In genomic region chr12:45730842-45731336, GRCh38 we compare ENCODE assay signal across 8 cellular contexts. TPM values are rescaled to one million over a fixed set of nuclear protein-coding genes. Genes with fewer than 3 reads are reported as not detected.
DNase-seq lines count a peak whose midpoint lies in the region; ATAC-seq, FAIRE-seq and TF ChIP-seq lines count a peak whose summit lies in the region.

No MANE protein-coding gene starts in this region.

- intact Hi-C loops in CD14-positive monocyte (cut with micrococcal nuclease) (loop anchor here in 1 of 2 donors (10.0 kb wide), 1 partner anchor 644 kb away; the partner anchor contains the start of gene SLC38A2), endothelial cell of umbilical vein (cut with micrococcal nuclease) (no loop called here)

- POLR2A ChIA-PET in endothelial cell of umbilical vein (lab: Charles Lee): no interaction called here

- H3K27ac Mint-ChIP-seq in CD14-positive monocyte: peak overlapping the region; percentile 79 to 98 (median 90)
- H3K27ac Mint-ChIP-seq in nephron progenitor cell: peak overlapping the region; percentile 97

- CTCF ChIA-PET in endothelial cell of umbilical vein (lab: Charles Lee): interaction anchor here (1.4 to 11.2 kb wide), 2 partner anchors 15 to 183 kb away, joined by 4 to 337 read pairs; no protein-coding TSS in a partner anchor

- H3K36me3 Mint-ChIP-seq in CD14-positive monocyte: peaks cover 11 to 14% of the 10 kb centered on the region in 2 donors
- H3K36me3 Mint-ChIP-seq in nephron progenitor cell (ENCODE audit: low read depth): peaks cover 39% of the 10 kb centered on the region

- TF ChIP-seq POLR2A in endothelial cell of umbilical vein (IDR thresholded peaks at IDR 0.05; ENCODE audit: low read depth, low read length): no peak

- peak overlapping the region; percentile 98 for H3K4me2 ChIP-seq in endothelial cell of umbilical vein (ENCODE audit: insufficient read depth, low read length)

- H3K4me3 ChIP-seq in endothelial cell of umbilical vein (replicated peaks in 1 of 3; ENCODE audit: insufficient read depth in 1 of 3, low read depth in 1 of 3, low read length in 3 of 3): peak overlapping the region; percentile 71 to 92 (median 82)

- TF ChIP-seq CTCF in CD14-positive monocyte (IDR thresholded peaks at IDR 0.05) (no peak), endothelial cell of umbilical vein (IDR thresholded peaks at IDR 0.05; ENCODE audit: extremely low read depth in 1 of 2, insufficient read depth in 1 of 2, low read depth in 1 of 2, low read length in 2 of 2) (no peak), nephron progenitor cell (IDR thresholded peaks at IDR 0.05) (no peak)

- TSS peak; percentile 26 for BruUV-seq in endothelial cell of umbilical vein (replicated peaks; lab: Mats Ljungman, UMichigan)

- DNase-seq in CD14-positive monocyte (ENCODE audit: low spot score) (no peak), HS-27A (ENCODE audit: low read depth) (peak; percentile 22), T-helper 2 cell (peak in 3 of 5 experiments; percentile 16 to 64 (median 26)), endothelial cell of umbilical vein (ENCODE audit: low read depth, low spot score) (peak; percentile 75), nephron progenitor cell (no peak), DMS153 treated with DMSO at 0.1 percent for 48 hours (lab: John Stamatoyannopoulos, UW; ENCODE audit: unreplicated experiment) (no peak), Ammon's horn (ENCODE audit: low spot score) (no peak)

- no peaks in the 10 kb centered on the region for H3K27me3 Mint-ChIP-seq in CD14-positive monocyte (ENCODE audit: low read depth in 3 of 3)
- H3K27me3 Mint-ChIP-seq in nephron progenitor cell (ENCODE audit: low read depth, poor library complexity): no peaks in the 10 kb centered on the region

- H3K36me3 ChIP-seq in endothelial cell of umbilical vein (ENCODE audit: control insufficient read depth in 2 of 2, extremely low read depth in 1 of 2, insufficient read depth in 2 of 2, low read length in 2 of 2): no peaks in the 10 kb centered on the region

- peaks cover 25% of the 10 kb centered on the region for H3K4me1 ChIP-seq in endothelial cell of umbilical vein (ENCODE audit: control insufficient read depth, extremely low read depth, insufficient read depth, low read length)

- H2AFZ ChIP-seq in endothelial cell of umbilical vein (ENCODE audit: low read depth, low read length): peak overlapping the region; percentile 11

- no peaks in the 10 kb centered on the region for H3K9me3 ChIP-seq in endothelial cell of umbilical vein (replicated peaks; ENCODE audit: control insufficient read depth, insufficient read depth, low read length)

- dilution Hi-C loops in endothelial cell of umbilical vein (cut with MboI; ENCODE audit: extremely low pct_ligation_motif_present, low sequenced_read_pairs): no loop called here

- H3K79me2 ChIP-seq in endothelial cell of umbilical vein (ENCODE audit: control insufficient read depth, insufficient read depth, low read length): peaks cover 61% of the 10 kb centered on the region

- H3K27ac ChIP-seq in endothelial cell of umbilical vein (ENCODE audit: insufficient read depth, low read depth, low read length): peak overlapping the region; percentile 89

- H3K27me3 ChIP-seq in endothelial cell of umbilical vein (ENCODE audit: control insufficient read depth in 2 of 2, insufficient read depth in 2 of 2, low read length in 2 of 2): no peaks in the 10 kb centered on the region

- peaks cover 0 to 5% (median 0%) of the 10 kb centered on the region in 7 donors for H3K9me3 Mint-ChIP-seq in CD14-positive monocyte
- H3K9me3 Mint-ChIP-seq in nephron progenitor cell: peaks cover 16% of the 10 kb centered on the region

- no peaks in the 10 kb centered on the region for H3K9me1 ChIP-seq in endothelial cell of umbilical vein (replicated peaks; ENCODE audit: control insufficient read depth, extremely low read depth, insufficient read depth, low read length)

- peak overlapping the region; percentile 96 for H3K9ac ChIP-seq in endothelial cell of umbilical vein (replicated peaks; ENCODE audit: extremely low read depth, insufficient read depth, low read length)

- FAIRE-seq in endothelial cell of umbilical vein (lab: Jason Lieb, UNC): no peak

- H3K4me3 Mint-ChIP-seq in CD14-positive monocyte (peak overlapping the region; percentile 86 to 92), nephron progenitor cell (peak overlapping the region; percentile 95)

- no peaks in the 10 kb centered on the region for H4K20me1 ChIP-seq in endothelial cell of umbilical vein (replicated peaks; ENCODE audit: control insufficient read depth, extremely low read depth, insufficient read depth, low read length)

- peaks cover 29% of the 10 kb centered on the region for H3K4me1 Mint-ChIP-seq in CD14-positive monocyte
- H3K4me1 Mint-ChIP-seq in nephron progenitor cell: peaks cover 30% of the 10 kb centered on the region

- no peak for ATAC-seq in HG02884 (IDR thresholded peaks at IDR 0.05; ENCODE audit: unreplicated experiment)

TF ChIP-seq in endothelial cell of umbilical vein, 7 proteins besides CTCF, POLR2A, EP300 and RAD21:
- TF ChIP-seq JUN (IDR thresholded peaks at IDR 0.05; ENCODE audit: borderline replicate concordance, insufficient read depth, insufficient read length, low read depth) (no peak), FOS (IDR thresholded peaks at IDR 0.05; ENCODE audit: borderline replicate concordance, insufficient read depth, low read length) (no peak), GATA2 (IDR thresholded peaks at IDR 0.05; ENCODE audit: insufficient read depth, insufficient read length, low read depth, low read length) (no peak), MYC (IDR thresholded peaks at IDR 0.05; ENCODE audit: low read depth, low read length) (no peak), POLR2AphosphoS5 (IDR thresholded peaks at IDR 0.05; ENCODE audit: insufficient read depth, low read depth, low read length) (no peak), MAX (IDR thresholded peaks at IDR 0.05; ENCODE audit: insufficient read depth, insufficient read length) (no peak), EZH2 (IDR thresholded peaks at IDR 0.05; ENCODE audit: borderline replicate concordance, low read depth, low read length, severe bottlenecking) (no peak)

RNA-seq across cellular contexts. Expression of gene ARID2, which starts 1.4 kb away (rescaled TPM):
- polyA plus RNA-seq in CD14-positive monocyte (1 to 10 TPM; 3.0 to 4.7 TPM), endothelial cell of umbilical vein (10.8 and 12.2 TPM in 2 replicates)
- total RNA-seq in endothelial cell of umbilical vein: 26.7 and 28.9 TPM in 2 replicates
- 7.6 and 8.2 TPM in 2 replicates for polyA plus RNA-seq in endothelial cell of umbilical vein (2011; cell fraction: cytosol; rRNA removed)
- polyA plus RNA-seq in endothelial cell of umbilical vein (2011; cell fraction: nucleus; rRNA removed): 38.1 and 44.3 TPM in 2 replicates
- 7.7 and 9.0 TPM in 2 replicates for polyA plus RNA-seq in endothelial cell of umbilical vein (2012)
- 76.5 and 76.8 TPM in 2 replicates for polyA minus RNA-seq in endothelial cell of umbilical vein
- polyA minus RNA-seq in endothelial cell of umbilical vein (2011; cell fraction: cytosol; rRNA and poly(A)+ RNA removed): 33.9 TPM
- polyA minus RNA-seq in endothelial cell of umbilical vein (2011; cell fraction: nucleus; rRNA and poly(A)+ RNA removed): 153 and 244 TPM in 2 replicates

Comparison
In these comparisons a context has a peak if more than half of its experiments do, and no peak if none do; other contexts are left out.
1. DNase-seq: peak in HS-27A (single experiment), T-helper 2 cell (3 of 5) and endothelial cell of umbilical vein (single experiment); none in CD14-positive monocyte (single experiment), nephron progenitor cell (single experiment), DMS153 treated with DMSO at 0.1 percent for 48 hours (single experiment) and Ammon's horn (single experiment).